ENCODE assay signal across 1 cellular context in the genomic region with DNA sequence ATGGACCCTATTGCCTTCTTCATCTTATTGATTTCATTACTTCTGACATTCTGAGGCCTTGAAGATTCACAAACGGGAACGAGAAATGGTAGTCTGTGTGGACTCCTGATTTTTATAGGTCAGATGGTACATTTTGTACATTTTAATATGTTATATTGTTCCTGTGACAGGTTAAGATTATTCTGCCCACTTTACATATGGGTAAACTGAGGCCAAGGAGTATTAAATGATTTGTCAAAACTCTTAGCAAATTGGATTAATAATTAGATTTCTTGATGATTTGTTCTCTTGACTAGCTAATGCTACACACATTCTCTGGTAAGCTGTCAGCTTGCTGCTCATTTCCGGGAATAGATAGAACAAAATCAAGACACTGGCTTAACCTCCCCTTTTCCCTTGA.
TF ChIP-seq lines count a peak whose summit lies in the region.

No MANE protein-coding gene starts in this region.

TF ChIP-seq in H1, 55 proteins besides CTCF, POLR2A, EP300 and RAD21:
- TF ChIP-seq CHD2 (IDR thresholded peaks at IDR 0.05; ENCODE audit: low read length) (no peak), RXRA (IDR thresholded peaks at IDR 0.05; ENCODE audit: insufficient read depth, low read depth, low read length) (no peak), SRF (IDR thresholded peaks at IDR 0.05; ENCODE audit: low read depth, low read length) (no peak), KDM1A (IDR thresholded peaks at IDR 0.05; ENCODE audit: borderline replicate concordance, low read length) (no peak), NANOG (IDR thresholded peaks at IDR 0.05; ENCODE audit: insufficient read depth, low read depth, low read length, poor library complexity, severe bottlenecking) (no peak)
TF ChIP-seq in H1: peak in this region for 0.
